ENCODE assay signal across 9 cellular contexts in the genomic region with DNA sequence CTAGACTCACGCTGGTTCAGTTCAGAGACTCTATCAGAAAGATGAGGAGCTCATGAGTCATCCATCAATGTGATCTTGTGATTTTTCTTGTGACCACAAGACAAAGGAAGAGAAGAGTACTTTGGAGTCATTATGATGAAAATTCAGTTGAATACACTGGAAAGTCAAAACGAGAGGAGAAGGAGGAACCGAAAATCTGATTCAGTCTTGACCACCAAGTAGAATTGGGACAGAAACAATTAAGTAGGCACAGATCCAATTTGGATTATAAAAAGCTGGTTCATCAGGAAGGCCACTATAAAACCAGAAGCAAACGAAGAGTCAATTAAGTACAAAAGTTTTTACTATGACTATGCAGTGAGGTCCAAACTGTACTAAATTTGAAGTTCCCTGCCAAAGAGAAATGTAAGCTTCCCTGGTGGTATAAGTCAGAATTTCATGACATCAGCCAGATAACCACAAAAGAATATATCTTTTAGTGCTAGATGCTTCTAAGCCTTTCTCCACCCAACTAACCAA.
DNase-seq lines count a peak whose midpoint lies in the region; ATAC-seq, FAIRE-seq and TF ChIP-seq lines count a peak whose summit lies in the region.
"Had no signal": no experiment of that assay in that cellular context is flagged by ENCODE, and none has a peak within 500 bp of the region (broad histone marks: within the 10 kb centered on the region; RNA-seq: fewer than 3 reads in every experiment).

No MANE protein-coding gene starts in this region.

- H2AFZ ChIP-seq in HepG2 (ENCODE audit: low read length): no peak overlapping the region

- H3K4me3 ChIP-seq in right lobe of liver (no peak overlapping the region), HepG2 (replicated peaks in 1 of 3; ENCODE audit: insufficient read depth in 1 of 3, low read depth in 2 of 3, low read length in 3 of 3) (no peak overlapping the region), foreskin fibroblast (ENCODE audit: low read depth in 1 of 2, low read length in 2 of 2) (no peak overlapping the region), WERI-Rb-1 (ENCODE audit: low read depth, low read length) (no peak overlapping the region)

- WGBS in right lobe of liver (ENCODE audit: insufficient coverage, low coverage, low lambda C conversion rate, missing lambda C conversion rate): 38% methylated on average over 4 of the region's 4 CpGs
- WGBS in HepG2 (ENCODE audit: low lambda C conversion rate): 89% methylated on average over 4 of the region's 4 CpGs

- H3K4me1 ChIP-seq in right lobe of liver: no peaks in the 10 kb centered on the region
- H3K4me1 ChIP-seq in HepG2 (ENCODE audit: insufficient read depth, low read length): peaks cover 17% of the 10 kb centered on the region

- H3K9me3 ChIP-seq in right lobe of liver: no peaks in the 10 kb centered on the region
- H3K9me3 ChIP-seq in HepG2 (ENCODE audit: low read length): 0 out of 2 replicates have a peak, but pooled peaks cover 4% of the 10 kb centered on the region
- peaks cover 2% of the 10 kb centered on the region for H3K9me3 ChIP-seq in WERI-Rb-1 (ENCODE audit: severe bottlenecking)

- H3K9ac ChIP-seq in HepG2 (ENCODE audit: insufficient read depth, low read depth, low read length): no peak overlapping the region

- ATAC-seq in right lobe of liver (peak; percentile 15 to 52 (median 44)), HepG2 (no peak), HG02852 (IDR thresholded peaks at IDR 0.05; ENCODE audit: unreplicated experiment) (peak; percentile 70), GM19328 (IDR thresholded peaks at IDR 0.05; ENCODE audit: unreplicated experiment) (no peak)

- TF ChIP-seq CTCF in right lobe of liver (IDR thresholded peaks at IDR 0.05) (no peak), HepG2 (CRISPR knock-in tag; IDR thresholded peaks at IDR 0.05) (no peak), foreskin fibroblast (IDR thresholded peaks at IDR 0.05; ENCODE audit: low read depth, low read length) (peak; percentile 2), WERI-Rb-1 (IDR thresholded peaks at IDR 0.05; ENCODE audit: low read depth, low read length) (no peak)

- no peak overlapping the region for H3K4me2 ChIP-seq in HepG2 (ENCODE audit: low read depth, low read length)

- CTCF ChIA-PET in HepG2 (lab: Yijun Ruan, JAX; ENCODE audit: low intra/inter-chr PET ratio, low total read pairs): no interaction called here

- H3K27ac ChIP-seq in right lobe of liver: no peak overlapping the region
- H3K27ac ChIP-seq in HepG2 (ENCODE audit: extremely low read length, insufficient read depth, low read length): no peak overlapping the region
- H3K27ac ChIP-seq in WERI-Rb-1: no peak overlapping the region

- POLR2A ChIA-PET in HepG2 (lab: Yijun Ruan, JAX): no interaction called here

- in situ Hi-C loops in HepG2 (cut with HindIII; ENCODE audit: extremely low pct_ligation_motif_present, low pct_unique_long_range_greater_than_20kb): no loop called here

- no peaks in the 10 kb centered on the region for H3K36me3 ChIP-seq in right lobe of liver
- H3K36me3 ChIP-seq in HepG2 (replicated peaks in 1 of 2; ENCODE audit: control insufficient read depth in 1 of 2, insufficient read depth in 2 of 2, low read length in 2 of 2): no peaks in the 10 kb centered on the region
- no peaks in the 10 kb centered on the region for H3K36me3 ChIP-seq in WERI-Rb-1

- BruUV-seq in HepG2 (replicated peaks; lab: Mats Ljungman, UMichigan): no TSS peak

- DNase-seq in right lobe of liver (no peak), HepG2 (ENCODE audit: low spot score) (no peak), RPMI8226 (peak; percentile 54), foreskin fibroblast (peak; percentile 48 to 71), 8988T (no peak), WERI-Rb-1 (no peak)

- intact Hi-C loops in right lobe of liver (cut with DNase I): no loop called here
- intact Hi-C loops in HepG2 (cut with micrococcal nuclease; ENCODE audit: unreplicated experiment): no loop called here

- no peak for TF ChIP-seq EP300 in HepG2 (IDR thresholded peaks at IDR 0.05; ENCODE audit: low read depth in 2 of 2, low read length in 2 of 2)
- TF ChIP-seq EP300 in HepG2 (CRISPR knock-in tag; IDR thresholded peaks at IDR 0.05; ENCODE audit: borderline replicate concordance): no peak

- FAIRE-seq in HepG2 (lab: Jason Lieb, UNC): no peak
- FAIRE-seq: colon had no signal

- no peaks in the 10 kb centered on the region for H3K79me2 ChIP-seq in HepG2 (ENCODE audit: insufficient read depth, low read length)

- no peaks in the 10 kb centered on the region for H3K27me3 ChIP-seq in right lobe of liver
- H3K27me3 ChIP-seq in HepG2 (ENCODE audit: control insufficient read depth in 1 of 2, insufficient read depth in 2 of 2, low read length in 2 of 2): no peaks in the 10 kb centered on the region
- H3K27me3 ChIP-seq in WERI-Rb-1 (ENCODE audit: insufficient read depth, low read depth, severe bottlenecking): no peaks in the 10 kb centered on the region

- no peaks in the 10 kb centered on the region for H4K20me1 ChIP-seq in HepG2 (ENCODE audit: insufficient read depth, low read length)

- no peak for TF ChIP-seq RAD21 in HepG2 (CRISPR knock-in tag; IDR thresholded peaks at IDR 0.05)

- TF ChIP-seq POLR2A in right lobe of liver (IDR thresholded peaks at IDR 0.05): no peak
- TF ChIP-seq POLR2A in HepG2 (IDR thresholded peaks at IDR 0.05; ENCODE audit: insufficient read depth in 1 of 2, low read depth in 2 of 2, low read length in 2 of 2): no peak

TF ChIP-seq in HepG2, 621 proteins besides CTCF, POLR2A, EP300 and RAD21 (continues in another document):
- no peak for TF ChIP-seq HOXA9 (CRISPR knock-in tag; IDR thresholded peaks at IDR 0.05; ENCODE audit: borderline replicate concordance)
- TF ChIP-seq, protein P1, sequence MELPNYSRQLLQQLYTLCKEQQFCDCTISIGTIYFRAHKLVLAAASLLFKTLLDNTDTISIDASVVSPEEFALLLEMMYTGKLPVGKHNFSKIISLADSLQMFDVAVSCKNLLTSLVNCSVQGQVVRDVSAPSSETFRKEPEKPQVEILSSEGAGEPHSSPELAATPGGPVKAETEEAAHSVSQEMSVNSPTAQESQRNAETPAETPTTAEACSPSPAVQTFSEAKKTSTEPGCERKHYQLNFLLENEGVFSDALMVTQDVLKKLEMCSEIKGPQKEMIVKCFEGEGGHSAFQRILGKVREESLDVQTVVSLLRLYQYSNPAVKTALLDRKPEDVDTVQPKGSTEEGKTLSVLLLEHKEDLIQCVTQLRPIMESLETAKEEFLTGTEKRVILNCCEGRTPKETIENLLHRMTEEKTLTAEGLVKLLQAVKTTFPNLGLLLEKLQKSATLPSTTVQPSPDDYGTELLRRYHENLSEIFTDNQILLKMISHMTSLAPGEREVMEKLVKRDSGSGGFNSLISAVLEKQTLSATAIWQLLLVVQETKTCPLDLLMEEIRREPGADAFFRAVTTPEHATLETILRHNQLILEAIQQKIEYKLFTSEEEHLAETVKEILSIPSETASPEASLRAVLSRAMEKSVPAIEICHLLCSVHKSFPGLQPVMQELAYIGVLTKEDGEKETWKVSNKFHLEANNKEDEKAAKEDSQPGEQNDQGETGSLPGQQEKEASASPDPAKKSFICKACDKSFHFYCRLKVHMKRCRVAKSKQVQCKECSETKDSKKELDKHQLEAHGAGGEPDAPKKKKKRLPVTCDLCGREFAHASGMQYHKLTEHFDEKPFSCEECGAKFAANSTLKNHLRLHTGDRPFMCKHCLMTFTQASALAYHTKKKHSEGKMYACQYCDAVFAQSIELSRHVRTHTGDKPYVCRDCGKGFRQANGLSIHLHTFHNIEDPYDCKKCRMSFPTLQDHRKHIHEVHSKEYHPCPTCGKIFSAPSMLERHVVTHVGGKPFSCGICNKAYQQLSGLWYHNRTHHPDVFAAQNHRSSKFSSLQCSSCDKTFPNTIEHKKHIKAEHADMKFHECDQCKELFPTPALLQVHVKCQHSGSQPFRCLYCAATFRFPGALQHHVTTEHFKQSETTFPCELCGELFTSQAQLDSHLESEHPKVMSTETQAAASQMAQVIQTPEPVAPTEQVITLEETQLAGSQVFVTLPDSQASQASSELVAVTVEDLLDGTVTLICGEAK (IDR thresholded peaks at IDR 0.05): no peak
- TF ChIP-seq, protein P1 (CRISPR knock-in tag; IDR thresholded peaks at IDR 0.05): no peak
- TF ChIP-seq ZNF367 (CRISPR knock-in tag; IDR thresholded peaks at IDR 0.05; ENCODE audit: borderline replicate concordance): no peak
- no peak for TF ChIP-seq ZNF331 (CRISPR knock-in tag; IDR thresholded peaks at IDR 0.05)

Comparison
In these comparisons a context has a peak if more than half of its experiments do, and no peak if none do; other contexts are left out.
1. ATAC-seq: peak in right lobe of liver (4 of 4) and HG02852 (single experiment); none in HepG2 (single experiment) and GM19328 (single experiment).
2. DNase-seq: peak in RPMI8226 (single experiment) and foreskin fibroblast (2 of 2); none in right lobe of liver (0 of 3), HepG2 (single experiment), 8988T (single experiment) and WERI-Rb-1 (single experiment).